Comparison of ENCODE assay signal across 1 cellular context in genomic region chr10:85596389-85596788, GRCh38.
TF ChIP-seq lines count a peak whose summit lies in the region.

No MANE protein-coding gene starts in this region.

TF ChIP-seq in WTC11, 78 proteins besides CTCF, POLR2A, EP300 and RAD21 (continued from another document):
- TF ChIP-seq FOXP4 (CRISPR knock-in tag; IDR thresholded peaks at IDR 0.05) (no peak), SMAD3 (CRISPR knock-in tag; IDR thresholded peaks at IDR 0.05; ENCODE audit: borderline replicate concordance) (no peak), ZNF219 (CRISPR knock-in tag; IDR thresholded peaks at IDR 0.05; ENCODE audit: borderline replicate concordance) (no peak), ELF4 (CRISPR knock-in tag; IDR thresholded peaks at IDR 0.05; ENCODE audit: low read depth) (no peak), ARID4B (CRISPR knock-in tag; IDR thresholded peaks at IDR 0.05; ENCODE audit: borderline replicate concordance) (no peak), PREB (CRISPR knock-in tag; IDR thresholded peaks at IDR 0.05; ENCODE audit: borderline replicate concordance) (no peak), ATF2 (CRISPR knock-in tag; IDR thresholded peaks at IDR 0.05; ENCODE audit: borderline replicate concordance, low read depth) (no peak)
